Comparison of ENCODE assay signal across 8 cellular contexts in genomic region chr5:75050415-75050814, GRCh38. TPM values are rescaled to one million over a fixed set of nuclear protein-coding genes. Genes with fewer than 3 reads are reported as not detected.
DNase-seq lines count a peak whose midpoint lies in the region; TF ChIP-seq lines count a peak whose summit lies in the region.

No MANE protein-coding gene starts in this region.

- H3K4me3 Mint-ChIP-seq in endodermal cell = peak overlapping the region; percentile 69

- H3K9me3 ChIP-seq in endodermal cell (ENCODE audit: control insufficient read depth, low read length) = no peaks in the 10 kb centered on the region

- no peak overlapping the region for H3K9ac ChIP-seq in endodermal cell (ENCODE audit: extremely low read depth, low read length, poor library complexity, severe bottlenecking)

- no peak overlapping the region for H3K27ac Mint-ChIP-seq in endodermal cell

- no peaks in the 10 kb centered on the region for H3K9me3 Mint-ChIP-seq in endodermal cell

- no peak overlapping the region for H3K4me3 ChIP-seq in endodermal cell (ENCODE audit: low read length)

- H3K4me1 ChIP-seq in endodermal cell (ENCODE audit: control insufficient read depth, insufficient read depth, low read length) = peaks cover 5% of the 10 kb centered on the region

- peaks cover 32% of the 10 kb centered on the region for H3K27me3 Mint-ChIP-seq in endodermal cell (ENCODE audit: insufficient read depth)

- peaks cover 34% of the 10 kb centered on the region for H3K4me1 Mint-ChIP-seq in endodermal cell

- WGBS in endodermal cell (ENCODE audit: insufficient coverage in 1 of 2, insufficient read length in 1 of 2), 2 experiments = 87 to 90% methylated on average over 5 to 11 of the region's 11 CpGs

- TF ChIP-seq CTCF in endodermal cell (conservative IDR thresholded peaks at IDR 0.05) = peak; percentile 54

- H3K36me3 ChIP-seq in endodermal cell (ENCODE audit: control insufficient read depth, insufficient read depth, low read length) = peaks cover 1% of the 10 kb centered on the region

- H3K27ac ChIP-seq in endodermal cell (ENCODE audit: low read depth, low read length) = no peak overlapping the region

- peaks cover 1% of the 10 kb centered on the region for H3K36me3 Mint-ChIP-seq in endodermal cell (ENCODE audit: low read depth)

- peak; percentile 53 for DNase-seq in activated CD4-positive, alpha-beta T cell treated with anti-CD3 and anti-CD28 coated beads for 48 hours
- no peak for DNase-seq in activated CD4-positive, alpha-beta T cell treated with anti-CD3 and anti-CD28 coated beads, Interleukin-2, amount 50 U/mL, for 1 hour
- DNase-seq in SK-N-DZ (ENCODE audit: low spot score) = peak; percentile 40
- DNase-seq in endodermal cell = peak; percentile 84
- DNase-seq in stimulated activated CD8-positive, alpha-beta memory T cell treated with anti-CD3 and anti-CD28 coated beads, Interleukin-4, amount 100 ng/mL, for 48 hours = peak; percentile 44
- DNase-seq in NCI-H1417 (lab: John Stamatoyannopoulos, UW) = no peak
- DNase-seq in NCI-H1694 (lab: John Stamatoyannopoulos, UW) = no peak
- DNase-seq in NCI-H2171 treated with DMSO at 0.1 percent for 48 hours (lab: John Stamatoyannopoulos, UW) = no peak

- H3K27me3 ChIP-seq in endodermal cell (ENCODE audit: control insufficient read depth, insufficient read depth, low read length, poor library complexity, severe bottlenecking) = peaks cover 23% of the 10 kb centered on the region

RNA-seq across cellular contexts. Expression of gene GCNT4, which starts 1.9 kb away (rescaled TPM):
- polyA plus RNA-seq in SK-N-DZ (2014; cell fraction: cytosol; rRNA removed) = not detected in 2 replicates
- not detected in 2 replicates for polyA plus RNA-seq in SK-N-DZ (2014; cell fraction: nucleus; rRNA removed)
- total RNA-seq in endodermal cell = 1 to 10 TPM; 2.5 to 4.2 TPM
- 0.89 TPM for polyA plus RNA-seq in endodermal cell (2013, experiment 1 of 2)
- polyA plus RNA-seq in endodermal cell (2013, experiment 2 of 2) = 1.2 TPM

Comparison
In these comparisons a context has a peak if more than half of its experiments do, and no peak if none do; other contexts are left out.
1. DNase-seq: peak in activated CD4-positive, alpha-beta T cell treated with anti-CD3 and anti-CD28 coated beads for 48 hours (single experiment), SK-N-DZ (single experiment), endodermal cell (single experiment) and stimulated activated CD8-positive, alpha-beta memory T cell treated with anti-CD3 and anti-CD28 coated beads, Interleukin-4, amount 100 ng/mL, for 48 hours (single experiment); none in activated CD4-positive, alpha-beta T cell treated with anti-CD3 and anti-CD28 coated beads, Interleukin-2, amount 50 U/mL, for 1 hour (single experiment), NCI-H1417 (0 of 3), NCI-H1694 (single experiment) and NCI-H2171 treated with DMSO at 0.1 percent for 48 hours (single experiment).